ENCODE assay signal across 1 cellular context in the genomic region with DNA sequence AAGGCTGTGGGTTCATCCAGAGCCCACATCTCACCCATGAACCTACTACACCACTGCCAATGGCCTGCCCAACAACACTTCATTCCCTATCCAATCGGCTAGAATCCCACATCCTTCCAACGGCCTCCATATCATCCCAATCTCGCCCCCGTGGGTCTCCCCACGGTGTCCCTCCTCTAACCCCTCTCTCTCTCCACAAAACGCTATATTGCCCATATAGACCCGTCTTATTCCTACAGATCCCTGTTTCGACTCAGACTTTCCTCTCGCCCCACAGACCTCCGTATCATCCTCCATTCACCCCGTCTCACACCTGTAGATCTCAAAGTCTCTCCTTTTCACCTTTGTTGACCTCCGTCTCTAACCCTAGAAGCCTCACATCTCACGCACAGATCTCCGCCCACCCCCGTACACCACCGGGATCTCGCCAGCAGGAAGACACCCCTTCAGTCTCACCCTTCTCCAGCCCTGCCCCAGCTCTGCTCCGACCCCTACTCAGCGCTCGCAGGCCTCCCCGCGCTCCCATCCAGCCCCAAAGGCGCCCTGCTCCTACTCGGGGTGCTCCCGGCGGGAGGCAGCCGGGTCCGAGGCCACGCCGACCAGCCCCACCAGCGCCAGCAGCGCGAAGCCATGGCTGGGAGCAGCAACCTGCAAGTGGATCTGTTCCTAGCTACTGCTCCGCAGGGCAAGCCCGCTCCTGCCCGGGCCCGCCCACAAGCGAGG.
A peak's percentile ranks its signal among the peaks of the same experiment; 100 is the strongest.
TF ChIP-seq lines count a peak whose summit lies in the region.

A gene with protein sequence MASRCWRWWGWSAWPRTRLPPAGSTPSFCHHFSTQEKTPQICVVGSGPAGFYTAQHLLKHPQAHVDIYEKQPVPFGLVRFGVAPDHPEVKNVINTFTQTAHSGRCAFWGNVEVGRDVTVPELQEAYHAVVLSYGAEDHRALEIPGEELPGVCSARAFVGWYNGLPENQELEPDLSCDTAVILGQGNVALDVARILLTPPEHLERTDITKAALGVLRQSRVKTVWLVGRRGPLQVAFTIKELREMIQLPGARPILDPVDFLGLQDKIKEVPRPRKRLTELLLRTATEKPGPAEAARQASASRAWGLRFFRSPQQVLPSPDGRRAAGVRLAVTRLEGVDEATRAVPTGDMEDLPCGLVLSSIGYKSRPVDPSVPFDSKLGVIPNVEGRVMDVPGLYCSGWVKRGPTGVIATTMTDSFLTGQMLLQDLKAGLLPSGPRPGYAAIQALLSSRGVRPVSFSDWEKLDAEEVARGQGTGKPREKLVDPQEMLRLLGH (minus strand): TSS at position 682 of the 723 bp plus-strand sequence. CDS start 50 bp downstream, at position 632.

TF ChIP-seq in HepG2, 621 proteins besides CTCF, POLR2A, EP300 and RAD21 (continued from another document and continues in another):
- TF ChIP-seq, protein P1, sequence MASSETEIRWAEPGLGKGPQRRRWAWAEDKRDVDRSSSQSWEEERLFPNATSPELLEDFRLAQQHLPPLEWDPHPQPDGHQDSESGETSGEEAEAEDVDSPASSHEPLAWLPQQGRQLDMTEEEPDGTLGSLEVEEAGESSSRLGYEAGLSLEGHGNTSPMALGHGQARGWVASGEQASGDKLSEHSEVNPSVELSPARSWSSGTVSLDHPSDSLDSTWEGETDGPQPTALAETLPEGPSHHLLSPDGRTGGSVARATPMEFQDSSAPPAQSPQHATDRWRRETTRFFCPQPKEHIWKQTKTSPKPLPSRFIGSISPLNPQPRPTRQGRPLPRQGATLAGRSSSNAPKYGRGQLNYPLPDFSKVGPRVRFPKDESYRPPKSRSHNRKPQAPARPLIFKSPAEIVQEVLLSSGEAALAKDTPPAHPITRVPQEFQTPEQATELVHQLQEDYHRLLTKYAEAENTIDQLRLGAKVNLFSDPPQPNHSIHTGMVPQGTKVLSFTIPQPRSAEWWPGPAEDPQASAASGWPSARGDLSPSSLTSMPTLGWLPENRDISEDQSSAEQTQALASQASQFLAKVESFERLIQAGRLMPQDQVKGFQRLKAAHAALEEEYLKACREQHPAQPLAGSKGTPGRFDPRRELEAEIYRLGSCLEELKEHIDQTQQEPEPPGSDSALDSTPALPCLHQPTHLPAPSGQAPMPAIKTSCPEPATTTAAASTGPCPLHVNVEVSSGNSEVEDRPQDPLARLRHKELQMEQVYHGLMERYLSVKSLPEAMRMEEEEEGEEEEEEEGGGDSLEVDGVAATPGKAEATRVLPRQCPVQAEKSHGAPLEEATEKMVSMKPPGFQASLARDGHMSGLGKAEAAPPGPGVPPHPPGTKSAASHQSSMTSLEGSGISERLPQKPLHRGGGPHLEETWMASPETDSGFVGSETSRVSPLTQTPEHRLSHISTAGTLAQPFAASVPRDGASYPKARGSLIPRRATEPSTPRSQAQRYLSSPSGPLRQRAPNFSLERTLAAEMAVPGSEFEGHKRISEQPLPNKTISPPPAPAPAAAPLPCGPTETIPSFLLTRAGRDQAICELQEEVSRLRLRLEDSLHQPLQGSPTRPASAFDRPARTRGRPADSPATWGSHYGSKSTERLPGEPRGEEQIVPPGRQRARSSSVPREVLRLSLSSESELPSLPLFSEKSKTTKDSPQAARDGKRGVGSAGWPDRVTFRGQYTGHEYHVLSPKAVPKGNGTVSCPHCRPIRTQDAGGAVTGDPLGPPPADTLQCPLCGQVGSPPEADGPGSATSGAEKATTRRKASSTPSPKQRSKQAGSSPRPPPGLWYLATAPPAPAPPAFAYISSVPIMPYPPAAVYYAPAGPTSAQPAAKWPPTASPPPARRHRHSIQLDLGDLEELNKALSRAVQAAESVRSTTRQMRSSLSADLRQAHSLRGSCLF (CRISPR knock-in tag; IDR thresholded peaks at IDR 0.05; ENCODE audit: borderline replicate concordance) = 0 out of 2 replicates have a peak, but pooled peaks have one; percentile 77
- 0 out of 2 replicates have a peak, but pooled peaks have one; percentile 16 for TF ChIP-seq STAG1 (CRISPR knock-in tag; IDR thresholded peaks at IDR 0.05)
- peak; percentile 82; the same call in 1 of the 2 replicates for TF ChIP-seq ZC3H13 (CRISPR knock-in tag; IDR thresholded peaks at IDR 0.05)
- TF ChIP-seq ZBTB7A (CRISPR knock-in tag; IDR thresholded peaks at IDR 0.05) = no peak
- no peak for TF ChIP-seq ZFP36L1 (CRISPR knock-in tag; IDR thresholded peaks at IDR 0.05)
- TF ChIP-seq PHB2 (IDR thresholded peaks at IDR 0.05; ENCODE audit: partially characterized antibody) = no peak
- TF ChIP-seq PHF20 (CRISPR knock-in tag; IDR thresholded peaks at IDR 0.05) = no peak
- TF ChIP-seq, protein P2, sequence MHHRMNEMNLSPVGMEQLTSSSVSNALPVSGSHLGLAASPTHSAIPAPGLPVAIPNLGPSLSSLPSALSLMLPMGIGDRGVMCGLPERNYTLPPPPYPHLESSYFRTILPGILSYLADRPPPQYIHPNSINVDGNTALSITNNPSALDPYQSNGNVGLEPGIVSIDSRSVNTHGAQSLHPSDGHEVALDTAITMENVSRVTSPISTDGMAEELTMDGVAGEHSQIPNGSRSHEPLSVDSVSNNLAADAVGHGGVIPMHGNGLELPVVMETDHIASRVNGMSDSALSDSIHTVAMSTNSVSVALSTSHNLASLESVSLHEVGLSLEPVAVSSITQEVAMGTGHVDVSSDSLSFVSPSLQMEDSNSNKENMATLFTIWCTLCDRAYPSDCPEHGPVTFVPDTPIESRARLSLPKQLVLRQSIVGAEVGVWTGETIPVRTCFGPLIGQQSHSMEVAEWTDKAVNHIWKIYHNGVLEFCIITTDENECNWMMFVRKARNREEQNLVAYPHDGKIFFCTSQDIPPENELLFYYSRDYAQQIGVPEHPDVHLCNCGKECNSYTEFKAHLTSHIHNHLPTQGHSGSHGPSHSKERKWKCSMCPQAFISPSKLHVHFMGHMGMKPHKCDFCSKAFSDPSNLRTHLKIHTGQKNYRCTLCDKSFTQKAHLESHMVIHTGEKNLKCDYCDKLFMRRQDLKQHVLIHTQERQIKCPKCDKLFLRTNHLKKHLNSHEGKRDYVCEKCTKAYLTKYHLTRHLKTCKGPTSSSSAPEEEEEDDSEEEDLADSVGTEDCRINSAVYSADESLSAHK (CRISPR knock-in tag; IDR thresholded peaks at IDR 0.05; ENCODE audit: borderline replicate concordance) = peak; percentile 55; the same call in 1 of the 2 replicates
- TF ChIP-seq, protein P3, sequence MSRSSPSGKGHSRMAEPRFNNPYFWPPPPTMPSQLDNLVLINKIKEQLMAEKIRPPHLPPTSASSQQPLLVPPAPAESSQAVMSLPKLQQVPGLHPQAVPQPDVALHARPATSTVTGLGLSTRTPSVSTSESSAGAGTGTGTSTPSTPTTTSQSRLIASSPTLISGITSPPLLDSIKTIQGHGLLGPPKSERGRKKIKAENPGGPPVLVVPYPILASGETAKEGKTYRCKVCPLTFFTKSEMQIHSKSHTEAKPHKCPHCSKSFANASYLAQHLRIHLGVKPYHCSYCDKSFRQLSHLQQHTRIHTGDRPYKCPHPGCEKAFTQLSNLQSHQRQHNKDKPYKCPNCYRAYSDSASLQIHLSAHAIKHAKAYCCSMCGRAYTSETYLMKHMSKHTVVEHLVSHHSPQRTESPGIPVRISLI (CRISPR knock-in tag; IDR thresholded peaks at IDR 0.05; ENCODE audit: borderline replicate concordance) = no peak; the same call in 1 of the 2 replicates
- TF ChIP-seq ZNF124 (CRISPR knock-in tag; IDR thresholded peaks at IDR 0.05) = peak; percentile 64; the same call in 1 of the 2 replicates
- TF ChIP-seq TCF7 (IDR thresholded peaks at IDR 0.05; ENCODE audit: low read depth) = no peak
- no peak for TF ChIP-seq PRMT3 (CRISPR knock-in tag; IDR thresholded peaks at IDR 0.05; ENCODE audit: borderline replicate concordance, low read depth)
- no peak; the same call in 1 of the 2 replicates for TF ChIP-seq AHDC1 (CRISPR knock-in tag; IDR thresholded peaks at IDR 0.05; ENCODE audit: borderline replicate concordance)
- TF ChIP-seq, protein P4, sequence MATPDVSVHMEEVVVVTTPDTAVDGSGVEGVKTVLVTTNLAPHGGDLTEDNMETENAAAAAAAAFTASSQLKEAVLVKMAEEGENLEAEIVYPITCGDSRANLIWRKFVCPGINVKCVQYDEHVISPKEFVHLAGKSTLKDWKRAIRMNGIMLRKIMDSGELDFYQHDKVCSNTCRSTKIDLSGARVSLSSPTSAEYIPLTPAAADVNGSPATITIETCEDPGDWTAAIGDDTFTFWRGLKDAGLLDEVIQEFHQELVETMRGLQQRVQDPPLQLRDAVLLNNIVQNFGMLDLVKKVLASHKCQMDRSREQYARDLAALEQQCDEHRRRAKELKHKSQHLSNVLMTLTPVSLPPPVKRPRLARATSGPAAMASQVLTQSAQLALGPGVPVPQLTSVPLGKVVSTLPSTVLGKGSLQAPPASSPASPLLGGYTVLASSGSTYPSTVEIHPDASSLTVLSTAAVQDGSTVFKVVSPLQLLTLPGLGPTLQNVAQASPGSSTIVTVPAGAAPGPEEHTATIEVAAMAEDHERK (CRISPR knock-in tag; IDR thresholded peaks at IDR 0.05; ENCODE audit: low read depth) = peak; percentile 11; the same call in 1 of the 2 replicates
- TF ChIP-seq SOX13 (IDR thresholded peaks at IDR 0.05) = no peak
- 0 out of 4 replicates have a peak, but pooled peaks of 1 of the 2 experiments have one; percentile 35 for TF ChIP-seq SOX13 (CRISPR knock-in tag; conservative IDR thresholded peaks at IDR 0.05 in 1 of 2, IDR thresholded peaks at IDR 0.05 in 1 of 2)
- no peak for TF ChIP-seq ZNF160 (CRISPR knock-in tag; IDR thresholded peaks at IDR 0.05)
- no peak; the same call in 1 of the 2 replicates for TF ChIP-seq ZNF589 (CRISPR knock-in tag; conservative IDR thresholded peaks at IDR 0.05)
- TF ChIP-seq ATM (IDR thresholded peaks at IDR 0.05; ENCODE audit: borderline replicate concordance) = no peak
- peak; percentile 60 to 74; a peak in 2 of 4 replicates for TF ChIP-seq HMGXB4 (CRISPR knock-in tag; IDR thresholded peaks at IDR 0.05; ENCODE audit: borderline replicate concordance in 1 of 2, low read depth in 1 of 2)
- TF ChIP-seq ZNF292 (CRISPR knock-in tag; IDR thresholded peaks at IDR 0.05; ENCODE audit: borderline replicate concordance, low read depth) = no peak
- TF ChIP-seq ZFP36L2 (CRISPR knock-in tag; IDR thresholded peaks at IDR 0.05) = no peak
- TF ChIP-seq JUNB (CRISPR knock-in tag; IDR thresholded peaks at IDR 0.05; ENCODE audit: borderline replicate concordance) = peak; percentile 76; the same call in 1 of the 2 replicates
- TF ChIP-seq, protein P5, sequence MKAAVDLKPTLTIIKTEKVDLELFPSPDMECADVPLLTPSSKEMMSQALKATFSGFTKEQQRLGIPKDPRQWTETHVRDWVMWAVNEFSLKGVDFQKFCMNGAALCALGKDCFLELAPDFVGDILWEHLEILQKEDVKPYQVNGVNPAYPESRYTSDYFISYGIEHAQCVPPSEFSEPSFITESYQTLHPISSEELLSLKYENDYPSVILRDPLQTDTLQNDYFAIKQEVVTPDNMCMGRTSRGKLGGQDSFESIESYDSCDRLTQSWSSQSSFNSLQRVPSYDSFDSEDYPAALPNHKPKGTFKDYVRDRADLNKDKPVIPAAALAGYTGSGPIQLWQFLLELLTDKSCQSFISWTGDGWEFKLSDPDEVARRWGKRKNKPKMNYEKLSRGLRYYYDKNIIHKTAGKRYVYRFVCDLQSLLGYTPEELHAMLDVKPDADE (CRISPR knock-in tag; IDR thresholded peaks at IDR 0.05) = 0 out of 2 replicates have a peak, but pooled peaks have one; percentile 40
- peak; percentile 67; the same call in 1 of the 2 replicates for TF ChIP-seq ZNF12 (CRISPR knock-in tag; IDR thresholded peaks at IDR 0.05)
- TF ChIP-seq ZNF784 (CRISPR knock-in tag; IDR thresholded peaks at IDR 0.05; ENCODE audit: borderline replicate concordance) = no peak; the same call in 1 of the 2 replicates
- TF ChIP-seq ZNF446 (CRISPR knock-in tag; IDR thresholded peaks at IDR 0.05) = no peak
- TF ChIP-seq ZNF33B (CRISPR knock-in tag; IDR thresholded peaks at IDR 0.05) = peak; percentile 84; the same call in 1 of the 2 replicates
